Comparison of ENCODE assay signal across 1 cellular context in the genomic region with DNA sequence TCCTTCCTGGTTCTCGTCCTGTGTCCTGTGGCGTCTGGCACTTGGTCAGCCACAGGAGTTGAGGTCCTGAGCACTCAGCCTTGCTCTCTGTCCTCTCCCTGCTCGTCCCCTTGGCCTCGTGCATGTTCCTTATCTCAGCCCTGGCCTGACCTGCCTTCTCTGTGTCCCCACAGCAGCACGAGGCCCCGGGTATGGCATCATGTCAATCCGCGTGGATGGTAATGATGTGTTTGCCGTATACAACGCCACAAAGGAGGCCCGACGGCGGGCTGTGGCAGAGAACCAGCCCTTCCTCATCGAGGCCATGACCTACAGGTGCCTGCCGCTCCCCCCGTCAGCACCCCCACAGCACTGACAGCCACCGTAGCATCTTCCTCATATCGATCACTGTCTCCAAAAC.
TF ChIP-seq lines count a peak whose summit lies in the region.

No MANE protein-coding gene starts in this region.

TF ChIP-seq in K562, 482 proteins besides CTCF, POLR2A, EP300 and RAD21:
- TF ChIP-seq, protein P1, sequence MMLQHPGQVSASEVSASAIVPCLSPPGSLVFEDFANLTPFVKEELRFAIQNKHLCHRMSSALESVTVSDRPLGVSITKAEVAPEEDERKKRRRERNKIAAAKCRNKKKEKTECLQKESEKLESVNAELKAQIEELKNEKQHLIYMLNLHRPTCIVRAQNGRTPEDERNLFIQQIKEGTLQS (IDR thresholded peaks at IDR 0.05) = no peak
- TF ChIP-seq, protein P1 (CRISPR knock-in tag; conservative IDR thresholded peaks at IDR 0.05) = no peak
- TF ChIP-seq RBFOX2 (IDR thresholded peaks at IDR 0.05; ENCODE audit: low read depth, low read length) = 0 out of 2 replicates have a peak, but pooled peaks have one; percentile 34
- TF ChIP-seq POLR2H (tag; IDR thresholded peaks at IDR 0.05; ENCODE audit: low read depth) = no peak
- no peak for TF ChIP-seq MCM7 (IDR thresholded peaks at IDR 0.05)
- peak; percentile 4; the same call in 1 of the 2 replicates for TF ChIP-seq POLR2G (IDR thresholded peaks at IDR 0.05; ENCODE audit: low read depth, low read length)
- TF ChIP-seq CTBP1 (IDR thresholded peaks at IDR 0.05; ENCODE audit: borderline replicate concordance) = no peak
- no peak for TF ChIP-seq NR2F6 (CRISPR knock-in tag; IDR thresholded peaks at IDR 0.05)
- TF ChIP-seq NRF1 (conservative IDR thresholded peaks at IDR 0.05 in 1 of 2, IDR thresholded peaks at IDR 0.05 in 1 of 2) = no peak
- no peak for TF ChIP-seq POLR2B (IDR thresholded peaks at IDR 0.05; ENCODE audit: low read depth, partially characterized antibody)
TF ChIP-seq in K562: peak in this region for 2.
